Comparison of ENCODE assay signal across 25 cellular contexts in the genomic region with DNA sequence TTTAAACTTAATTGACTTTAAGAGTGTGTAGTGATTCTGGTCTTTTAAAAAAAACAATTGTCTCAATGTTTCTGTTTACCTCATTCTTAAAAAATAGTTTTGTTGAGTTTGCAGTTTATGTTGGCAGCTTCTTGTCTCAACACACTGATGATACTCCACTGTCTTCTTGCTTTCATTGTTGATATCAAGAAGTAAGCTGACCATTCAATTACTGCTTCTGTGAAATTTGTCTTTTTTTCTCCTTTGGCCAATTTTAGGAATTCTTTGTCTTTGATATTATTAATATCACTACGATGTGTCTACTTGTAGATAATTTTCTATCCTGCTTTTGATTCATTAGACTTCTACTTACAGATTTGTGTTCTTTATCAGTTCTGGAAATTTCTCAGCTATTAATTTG.
"Had no signal": no experiment of that assay in that cellular context is flagged by ENCODE, and none has a peak within 500 bp of the region (broad histone marks: within the 10 kb centered on the region; RNA-seq: fewer than 3 reads in every experiment).

No MANE protein-coding gene starts in this region.

- H3K27ac Mint-ChIP-seq: activated CD4-positive, alpha-beta memory T cell treated with anti-CD3 and anti-CD28 coated beads, Interleukin-2, amount 10 ng/mL, durations not matched to agents 7 days and 5 days; activated CD4-positive, alpha-beta T cell treated with anti-CD3 and anti-CD28 coated beads for 36 hours; activated CD8-positive, alpha-beta memory T cell treated with anti-CD3 and anti-CD28 coated beads, Interleukin-2, amount 10 ng/mL, durations not matched to agents 7 days and 5 days; T-helper 2 cell treated with Interferon-gamma antibody and Interleukin-4, amounts not matched to agents 5 μg/mL and 100 μg/mL, for 36 hours had no signal

- H3K27me3 Mint-ChIP-seq: activated CD4-positive, alpha-beta memory T cell treated with anti-CD3 and anti-CD28 coated beads, Interleukin-2, amount 10 ng/mL, durations not matched to agents 7 days and 5 days; activated CD4-positive, alpha-beta T cell treated with anti-CD3 and anti-CD28 coated beads for 36 hours; activated CD8-positive, alpha-beta memory T cell treated with anti-CD3 and anti-CD28 coated beads, Interleukin-2, amount 10 ng/mL, durations not matched to agents 7 days and 5 days; memory B cell; naive thymus-derived CD4-positive, alpha-beta T cell had no signal

- H3K9me3 ChIP-seq: colonic mucosa, gastrocnemius medialis, heart left ventricle, neutrophil, tibial artery, uterus had no signal

- H3K9me3 Mint-ChIP-seq: activated CD4-positive, alpha-beta memory T cell treated with anti-CD3 and anti-CD28 coated beads, Interleukin-2, amount 10 ng/mL, durations not matched to agents 7 days and 5 days; activated naive CD4-positive, alpha-beta T cell treated with anti-CD3 and anti-CD28 coated beads, Interleukin-2, amount 50 U/mL, for 72 hours; activated T-cell treated with anti-CD3 and anti-CD28 coated beads, Interleukin-2, amount 50 U/mL, for 4 hours; memory B cell; naive thymus-derived CD4-positive, alpha-beta T cell; T-helper 2 cell treated with Interferon-gamma antibody and Interleukin-4, amounts not matched to agents 5 μg/mL and 100 μg/mL, for 36 hours had no signal

- H3K4me1 ChIP-seq: colonic mucosa had no signal

- H3K36me3 ChIP-seq: cardiac muscle cell, colonic mucosa, gastrocnemius medialis, uterus had no signal

- H3K4me3 ChIP-seq: cardiac muscle cell, colonic mucosa, gastrocnemius medialis, heart left ventricle, SK-N-MC, tibial artery, uterus had no signal

- DNase-seq: activated CD4-positive, alpha-beta memory T cell treated with anti-CD3 and anti-CD28 coated beads, Interleukin-2, amount 10 ng/mL, durations not matched to agents 7 days and 5 days; activated CD4-positive, alpha-beta T cell treated with anti-CD3 and anti-CD28 coated beads for 36 hours; activated CD8-positive, alpha-beta memory T cell treated with anti-CD3 and anti-CD28 coated beads, Interleukin-2, amount 10 ng/mL, durations not matched to agents 7 days and 5 days; activated effector memory CD4-positive, alpha-beta T cell treated with anti-CD3 and anti-CD28 coated beads, Interleukin-2, amount 50 U/mL, for 16 hours; activated T-cell treated with anti-CD3 and anti-CD28 coated beads, Interleukin-2, amount 50 U/mL, for 4 hours; amniotic stem cell; colonic mucosa; gastrocnemius medialis; heart left ventricle; kidney glomerular epithelial cell; left ventricle myocardium superior; naive thymus-derived CD4-positive, alpha-beta T cell; stimulated activated CD4-positive, alpha-beta T cell treated with anti-CD3 and anti-CD28 coated beads, Interleukin-12 subunit alpha, Interleukin-12 subunit beta, amount 100 ng/mL, for 4 hours; stimulated activated CD4-positive, alpha-beta T cell treated with anti-CD3 and anti-CD28 coated beads, Interleukin-1b, Interleukin-23, amount 100 ng/mL, for 48 hours; stimulated activated CD8-positive, alpha-beta memory T cell treated with anti-CD3 and anti-CD28 coated beads, Interleukin-4, amount 100 ng/mL, for 48 hours; stimulated activated naive CD4-positive, alpha-beta T cell treated with Interleukin-2 at 50 U/mL for 16 hours; tibial artery; uterus had no signal

- H3K27me3 ChIP-seq: cardiac muscle cell, colonic mucosa, gastrocnemius medialis, heart left ventricle, neutrophil, tibial artery, uterus had no signal

- ATAC-seq: activated CD4-positive, alpha-beta T cell treated with anti-CD3 and anti-CD28 coated beads for 36 hours; activated CD8-positive, alpha-beta memory T cell treated with anti-CD3 and anti-CD28 coated beads, Interleukin-2, amount 10 ng/mL, durations not matched to agents 7 days and 5 days; activated naive CD4-positive, alpha-beta T cell treated with anti-CD3 and anti-CD28 coated beads, Interleukin-2, amount 50 U/mL, for 72 hours; activated T-cell treated with anti-CD3 and anti-CD28 coated beads, Interleukin-2, amount 50 U/mL, for 4 hours; gastrocnemius medialis; heart left ventricle; left ventricle myocardium superior; naive thymus-derived CD4-positive, alpha-beta T cell had no signal

- H3K4me3 Mint-ChIP-seq: activated CD4-positive, alpha-beta memory T cell treated with anti-CD3 and anti-CD28 coated beads, Interleukin-2, amount 10 ng/mL, durations not matched to agents 7 days and 5 days; activated CD4-positive, alpha-beta T cell treated with anti-CD3 and anti-CD28 coated beads for 36 hours; activated CD8-positive, alpha-beta memory T cell treated with anti-CD3 and anti-CD28 coated beads, Interleukin-2, amount 10 ng/mL, durations not matched to agents 7 days and 5 days; activated T-cell treated with anti-CD3 and anti-CD28 coated beads, Interleukin-2, amount 50 U/mL, for 4 hours; T-helper 2 cell treated with Interferon-gamma antibody and Interleukin-4, amounts not matched to agents 5 μg/mL and 100 μg/mL, for 36 hours had no signal

- H3K27ac ChIP-seq: cardiac muscle cell, colonic mucosa, gastrocnemius medialis, heart left ventricle, neutrophil, parathyroid adenoma, SK-N-MC, tibial artery, uterus had no signal
